ENCODE assay signal across 29 cellular contexts in the genomic region with DNA sequence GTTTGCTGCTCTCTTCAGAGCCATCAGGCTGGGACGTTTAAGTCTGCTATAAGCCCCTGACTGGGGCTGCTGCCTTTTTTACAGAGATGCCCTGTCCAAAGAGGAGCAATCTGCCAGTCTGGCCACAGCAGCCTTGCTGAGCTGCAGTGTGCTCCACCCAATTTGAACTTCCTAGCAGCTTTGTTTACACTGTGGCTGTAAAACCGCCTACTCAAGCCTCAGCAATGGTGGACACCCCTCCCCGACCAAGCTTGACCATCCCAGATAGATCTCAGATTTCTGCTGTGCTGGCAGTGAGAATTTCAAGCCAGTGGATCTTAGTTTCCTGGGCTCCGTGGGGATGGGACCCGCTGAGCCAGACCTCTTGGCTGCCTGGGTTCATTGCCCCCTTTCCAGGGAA. TPM values are rescaled to one million over a fixed set of nuclear protein-coding genes. Genes with fewer than 3 reads are reported as not detected.
DNase-seq lines count a peak whose midpoint lies in the region; ATAC-seq, FAIRE-seq and TF ChIP-seq lines count a peak whose summit lies in the region.
"Had no signal": no experiment of that assay in that cellular context is flagged by ENCODE, and none has a peak within 500 bp of the region (broad histone marks: within the 10 kb centered on the region; RNA-seq: fewer than 3 reads in every experiment).

No MANE protein-coding gene starts in this region.

- peaks cover 4% of the 10 kb centered on the region for H3K36me3 Mint-ChIP-seq in astrocyte (ENCODE audit: low read depth, unreplicated experiment)
- H3K36me3 Mint-ChIP-seq: activated CD4-positive, alpha-beta memory T cell treated with anti-CD3 and anti-CD28 coated beads for 36 hours had no signal

- ATAC-seq in GM21723 (IDR thresholded peaks at IDR 0.05; ENCODE audit: unreplicated experiment), result no peak
- ATAC-seq in GM18511 (IDR thresholded peaks at IDR 0.05; ENCODE audit: unreplicated experiment), result no peak
- ATAC-seq: left lobe of liver, psoas muscle had no signal

- no peak for TF ChIP-seq CTCF in astrocyte (IDR thresholded peaks at IDR 0.05; ENCODE audit: insufficient read depth, low read depth, low read length)

- H3K4me3 ChIP-seq in astrocyte (ENCODE audit: insufficient read depth, low read depth, low read length), result no peak overlapping the region
- H3K4me3 ChIP-seq: BLaER1, dorsolateral prefrontal cortex, psoas muscle, upper lobe of left lung had no signal

- no peak overlapping the region for H3K27ac Mint-ChIP-seq in astrocyte (ENCODE audit: unreplicated experiment)
- H3K27ac Mint-ChIP-seq: activated CD4-positive, alpha-beta memory T cell treated with anti-CD3 and anti-CD28 coated beads for 36 hours had no signal

- no peak overlapping the region for H3K4me3 Mint-ChIP-seq in astrocyte (ENCODE audit: unreplicated experiment)
- H3K4me3 Mint-ChIP-seq: activated CD4-positive, alpha-beta memory T cell treated with anti-CD3 and anti-CD28 coated beads for 36 hours had no signal

- no peak overlapping the region for H2AFZ ChIP-seq in astrocyte (ENCODE audit: low read depth, low read length)

- H3K27me3 ChIP-seq in astrocyte (ENCODE audit: insufficient read depth, low read length), result no peaks in the 10 kb centered on the region
- H3K27me3 ChIP-seq: BLaER1, upper lobe of left lung had no signal

- H3K79me2 ChIP-seq in astrocyte (ENCODE audit: insufficient read depth, low read length), result no peaks in the 10 kb centered on the region

- H3K4me1 ChIP-seq in astrocyte (ENCODE audit: insufficient read depth, low read length), result no peaks in the 10 kb centered on the region
- H3K4me1 ChIP-seq: BLaER1, psoas muscle, upper lobe of left lung had no signal

- DNase-seq in NCI-H510A treated with DMSO at 0.1 percent for 48 hours (lab: John Stamatoyannopoulos, UW) (peak; percentile 10), NCI-H510A (lab: John Stamatoyannopoulos, UW) (no peak), astrocyte (ENCODE audit: low read depth) (peak; percentile 46), kidney tubule cell (ENCODE audit: low spot score) (peak; percentile 12), DMS153 (lab: John Stamatoyannopoulos, UW) (no peak), COR-L47 (lab: John Stamatoyannopoulos, UW) (no peak)
- DNase-seq: activated CD4-positive, alpha-beta memory T cell treated with anti-CD3 and anti-CD28 coated beads for 36 hours; activated CD4-positive, CD25-positive, alpha-beta regulatory T cell; activated T-cell treated with anti-CD3 and anti-CD28 coated beads for 4 hours; amniotic stem cell; DMS79; dorsolateral prefrontal cortex; Kasumi-1; NCI-H1092 treated with DMSO at 0.1 percent for 48 hours; NCI-H2029; NCI-H226; NK-92 treated with Interleukin-12 subunit alpha and Interleukin-12 subunit beta, amount 100 ng/mL, for 24 hours; psoas muscle; stimulated activated CD4-positive, alpha-beta T cell treated with anti-CD3 and anti-CD28 coated beads, Interleukin-4, amount 100 ng/mL, for 4 hours; T1000; upper lobe of left lung had no signal

- no peaks in the 10 kb centered on the region for H3K9me3 ChIP-seq in astrocyte (ENCODE audit: insufficient read depth, low read depth, low read length)
- H3K9me3 ChIP-seq: BLaER1, psoas muscle, upper lobe of left lung had no signal

- H3K4me2 ChIP-seq in astrocyte (ENCODE audit: low read length), result no peak overlapping the region
- H3K4me2 ChIP-seq: BLaER1 had no signal

- H3K27me3 Mint-ChIP-seq in astrocyte (ENCODE audit: low read depth, unreplicated experiment), result no peaks in the 10 kb centered on the region

- no peaks in the 10 kb centered on the region for H4K20me1 ChIP-seq in astrocyte (ENCODE audit: insufficient read depth, low read length)
- H4K20me1 ChIP-seq: BLaER1 had no signal

- H3K9me3 Mint-ChIP-seq in astrocyte (ENCODE audit: unreplicated experiment), result no peaks in the 10 kb centered on the region
- H3K9me3 Mint-ChIP-seq: activated CD4-positive, alpha-beta memory T cell treated with anti-CD3 and anti-CD28 coated beads for 36 hours had no signal

- H3K36me3 ChIP-seq in astrocyte (ENCODE audit: insufficient read depth, low read length), result no peaks in the 10 kb centered on the region
- H3K36me3 ChIP-seq: BLaER1, upper lobe of left lung had no signal

- no peak for FAIRE-seq in astrocyte (lab: Jason Lieb, UNC)
- FAIRE-seq: HTR-8/SVneo had no signal

- H3K9ac ChIP-seq in astrocyte (ENCODE audit: low read length), result no peak overlapping the region
- H3K9ac ChIP-seq: BLaER1 had no signal

- peaks cover 5% of the 10 kb centered on the region for H3K4me1 Mint-ChIP-seq in astrocyte (ENCODE audit: low read depth, unreplicated experiment)

- no peak overlapping the region for H3K27ac ChIP-seq in astrocyte (ENCODE audit: low read depth, low read length)
- H3K27ac ChIP-seq: BLaER1, dorsolateral prefrontal cortex, psoas muscle, RWPE1, upper lobe of left lung had no signal

RNA-seq across cellular contexts. Expression of gene SPATA18, which starts 40.7 kb away (rescaled TPM):
- 19.0 and 20.7 TPM in 2 replicates for total RNA-seq in astrocyte
- total RNA-seq: A172; activated CD4-positive, alpha-beta memory T cell treated with anti-CD3 and anti-CD28 coated beads for 36 hours; H4 had no signal

RNA-seq across cellular contexts. Expression of gene SGCB, which starts 53.7 kb away (rescaled TPM):
- 75.6 and 81.1 TPM in 2 replicates for total RNA-seq in astrocyte

Comparison
In these comparisons a context has a peak if more than half of its experiments do, and no peak if none do; other contexts are left out.
1. DNase-seq: peak in NCI-H510A treated with DMSO at 0.1 percent for 48 hours (single experiment), astrocyte (single experiment) and kidney tubule cell (single experiment); none in NCI-H510A (single experiment), DMS153 (single experiment) and COR-L47 (single experiment).